9 cellular contexts compared by ENCODE assay signal in the genomic region with DNA sequence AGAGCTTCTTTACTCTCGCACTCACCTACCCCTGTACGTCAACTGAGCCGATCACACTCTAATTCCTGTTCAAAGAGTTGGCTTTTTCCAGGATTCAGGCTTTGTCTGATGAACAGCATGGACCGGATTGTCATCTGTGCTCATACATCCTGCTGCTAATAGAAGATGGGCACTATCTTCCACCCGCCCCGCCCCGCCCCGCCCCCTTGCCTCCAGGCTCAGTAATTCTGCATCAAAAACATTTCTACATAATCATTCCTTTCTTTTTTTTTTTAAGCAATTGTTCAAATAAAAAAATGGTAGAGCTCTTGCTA. TPM values are rescaled to one million over a fixed set of nuclear protein-coding genes. Genes with fewer than 3 reads are reported as not detected.
DNase-seq lines count a peak whose midpoint lies in the region; ATAC-seq and TF ChIP-seq lines count a peak whose summit lies in the region.
"Had no signal": no experiment of that assay in that cellular context is flagged by ENCODE, and none has a peak within 500 bp of the region (broad histone marks: within the 10 kb centered on the region; RNA-seq: fewer than 3 reads in every experiment).

No MANE protein-coding gene starts in this region.

- H3K9ac ChIP-seq in adipocyte (ENCODE audit: low read length) (no peak overlapping the region), smooth muscle cell (ENCODE audit: low read depth) (no peak overlapping the region)
- H3K9ac ChIP-seq: BLaER1 had no signal

- intact Hi-C loops in activated naive CD4-positive, alpha-beta T cell treated with anti-CD3 and anti-CD28 coated beads for 36 hours (cut with micrococcal nuclease) = loop anchor here (10.0 kb wide), 1 partner anchor 458 kb away; a partner anchor contains a TSS

- H3K9me3 ChIP-seq in adipocyte (ENCODE audit: control insufficient read depth, low read length) = peaks cover 11% of the 10 kb centered on the region
- no peaks in the 10 kb centered on the region for H3K9me3 ChIP-seq in smooth muscle cell (replicated peaks; ENCODE audit: low read depth)

- peaks cover 20% of the 10 kb centered on the region for H3K27me3 Mint-ChIP-seq in activated naive CD4-positive, alpha-beta T cell treated with anti-CD3 and anti-CD28 coated beads for 36 hours (ENCODE audit: low read depth)
- H3K27me3 Mint-ChIP-seq in glutamatergic neuron (ENCODE audit: unreplicated experiment) = peaks cover 6% of the 10 kb centered on the region

- H3K36me3 Mint-ChIP-seq in activated naive CD4-positive, alpha-beta T cell treated with anti-CD3 and anti-CD28 coated beads for 36 hours (ENCODE audit: low read depth) = peaks cover 2% of the 10 kb centered on the region
- H3K36me3 Mint-ChIP-seq in glutamatergic neuron (ENCODE audit: unreplicated experiment) = no peaks in the 10 kb centered on the region

- H3K27me3 ChIP-seq in adipocyte (replicated peaks; ENCODE audit: control insufficient read depth, insufficient read depth, low read length) (peaks cover 32% of the 10 kb centered on the region), smooth muscle cell (ENCODE audit: low read depth) (peaks cover 19% of the 10 kb centered on the region)
- H3K27me3 ChIP-seq: BLaER1 had no signal

- H3K79me2 ChIP-seq in smooth muscle cell (ENCODE audit: low read depth) = no peaks in the 10 kb centered on the region

- H3F3A ChIP-seq in smooth muscle cell (ENCODE audit: low read depth) = no peaks in the 10 kb centered on the region

- 40% methylated on average over 8 of the region's 8 CpGs for WGBS in smooth muscle cell (ENCODE audit: low lambda C conversion rate)

- peaks cover 4% of the 10 kb centered on the region for H3K9me3 Mint-ChIP-seq in activated naive CD4-positive, alpha-beta T cell treated with anti-CD3 and anti-CD28 coated beads for 36 hours
- H3K9me3 Mint-ChIP-seq in glutamatergic neuron (ENCODE audit: unreplicated experiment) = peaks cover 9% of the 10 kb centered on the region

- CTCF ChIA-PET in activated naive CD4-positive, alpha-beta T cell treated with anti-CD3 and anti-CD28 coated beads for 36 hours (lab: Charles Lee) = no interaction called here

- no peaks in the 10 kb centered on the region for H3K36me3 ChIP-seq in adipocyte (ENCODE audit: control insufficient read depth, insufficient read depth, low read length, severe bottlenecking)
- no peaks in the 10 kb centered on the region for H3K36me3 ChIP-seq in smooth muscle cell (ENCODE audit: low read depth)
- H3K36me3 ChIP-seq: BLaER1 had no signal

- no peak for DNase-seq in activated naive CD4-positive, alpha-beta T cell treated with anti-CD3 and anti-CD28 coated beads for 36 hours
- DNase-seq in activated naive CD4-positive, alpha-beta T cell treated with anti-CD3 and anti-CD28 coated beads, Interleukin-2, amount 50 U/mL, for 16 hours = no peak
- DNase-seq in adipocyte (ENCODE audit: low read depth) (no peak), glutamatergic neuron (no peak), smooth muscle cell (lab: John Stamatoyannopoulos, UW; ENCODE audit: unreplicated experiment) (no peak), nucleus accumbens (lab: John Stamatoyannopoulos, UW) (no peak), DMS153 (lab: John Stamatoyannopoulos, UW) (no peak)

- peak overlapping the region; percentile 43 for H3K4me3 Mint-ChIP-seq in activated naive CD4-positive, alpha-beta T cell treated with anti-CD3 and anti-CD28 coated beads for 36 hours
- H3K4me3 Mint-ChIP-seq in glutamatergic neuron (ENCODE audit: unreplicated experiment) = peak overlapping the region; percentile 77

- peak overlapping the region; percentile 69 for H2AFZ ChIP-seq in smooth muscle cell (ENCODE audit: low read depth)

- no peak overlapping the region for H3K27ac ChIP-seq in smooth muscle cell (ENCODE audit: low read depth)
- H3K27ac ChIP-seq: BLaER1 had no signal

- TF ChIP-seq CTCF in glutamatergic neuron (IDR thresholded peaks at IDR 0.05; ENCODE audit: partially characterized antibody, unreplicated experiment) (no peak), smooth muscle cell (IDR thresholded peaks at IDR 0.05; ENCODE audit: borderline replicate concordance, insufficient read depth, poor library complexity, severe bottlenecking) (no peak)

- peaks cover 12% of the 10 kb centered on the region for H3K4me1 Mint-ChIP-seq in activated naive CD4-positive, alpha-beta T cell treated with anti-CD3 and anti-CD28 coated beads for 36 hours (ENCODE audit: low read depth)
- H3K4me1 Mint-ChIP-seq in glutamatergic neuron (ENCODE audit: low read depth, unreplicated experiment) = peaks cover 42% of the 10 kb centered on the region

- H3K4me1 ChIP-seq in adipocyte (ENCODE audit: control insufficient read depth, insufficient read depth, low read length) = no peaks in the 10 kb centered on the region
- H3K4me1 ChIP-seq in smooth muscle cell (ENCODE audit: low read depth) = peaks cover 4% of the 10 kb centered on the region
- H3K4me1 ChIP-seq: BLaER1 had no signal

- ATAC-seq in HG02588 (IDR thresholded peaks at IDR 0.05; ENCODE audit: unreplicated experiment) = no peak

- peak overlapping the region; percentile 84 for H3K4me2 ChIP-seq in smooth muscle cell
- H3K4me2 ChIP-seq: BLaER1 had no signal

- H3K4me3 ChIP-seq in adipocyte (ENCODE audit: low read length) (peak overlapping the region; percentile 71), smooth muscle cell (peak overlapping the region; percentile 36)
- H3K4me3 ChIP-seq: BLaER1 had no signal

- no peak overlapping the region for H3K27ac Mint-ChIP-seq in activated naive CD4-positive, alpha-beta T cell treated with anti-CD3 and anti-CD28 coated beads for 36 hours
- peak overlapping the region; percentile 91 for H3K27ac Mint-ChIP-seq in glutamatergic neuron (ENCODE audit: unreplicated experiment)

- no peaks in the 10 kb centered on the region for H4K20me1 ChIP-seq in smooth muscle cell (ENCODE audit: low read depth)
- H4K20me1 ChIP-seq: BLaER1 had no signal

RNA-seq across cellular contexts. Expression of a gene that starts 12.0 kb away (rescaled TPM):
- not detected for total RNA-seq in activated naive CD4-positive, alpha-beta T cell treated with anti-CD3 and anti-CD28 coated beads for 36 hours
- total RNA-seq in glutamatergic neuron (ENCODE audit: unreplicated experiment) (not detected), smooth muscle cell (not detected in 2 replicates)
- not detected in 2 replicates for polyA plus RNA-seq in smooth muscle cell

RNA-seq across cellular contexts. Expression of a gene that starts 22.9 kb away (rescaled TPM):
- total RNA-seq in activated naive CD4-positive, alpha-beta T cell treated with anti-CD3 and anti-CD28 coated beads for 36 hours = 10 to 100 TPM; 31.0 to 32.0 TPM
- total RNA-seq in glutamatergic neuron (ENCODE audit: unreplicated experiment) = 7.1 TPM
- total RNA-seq in smooth muscle cell = 3.1 and 3.5 TPM in 2 replicates
- polyA plus RNA-seq in smooth muscle cell = 4.2 and 7.7 TPM in 2 replicates
